ENCODE assay signal across 1 cellular context in the genomic region with DNA sequence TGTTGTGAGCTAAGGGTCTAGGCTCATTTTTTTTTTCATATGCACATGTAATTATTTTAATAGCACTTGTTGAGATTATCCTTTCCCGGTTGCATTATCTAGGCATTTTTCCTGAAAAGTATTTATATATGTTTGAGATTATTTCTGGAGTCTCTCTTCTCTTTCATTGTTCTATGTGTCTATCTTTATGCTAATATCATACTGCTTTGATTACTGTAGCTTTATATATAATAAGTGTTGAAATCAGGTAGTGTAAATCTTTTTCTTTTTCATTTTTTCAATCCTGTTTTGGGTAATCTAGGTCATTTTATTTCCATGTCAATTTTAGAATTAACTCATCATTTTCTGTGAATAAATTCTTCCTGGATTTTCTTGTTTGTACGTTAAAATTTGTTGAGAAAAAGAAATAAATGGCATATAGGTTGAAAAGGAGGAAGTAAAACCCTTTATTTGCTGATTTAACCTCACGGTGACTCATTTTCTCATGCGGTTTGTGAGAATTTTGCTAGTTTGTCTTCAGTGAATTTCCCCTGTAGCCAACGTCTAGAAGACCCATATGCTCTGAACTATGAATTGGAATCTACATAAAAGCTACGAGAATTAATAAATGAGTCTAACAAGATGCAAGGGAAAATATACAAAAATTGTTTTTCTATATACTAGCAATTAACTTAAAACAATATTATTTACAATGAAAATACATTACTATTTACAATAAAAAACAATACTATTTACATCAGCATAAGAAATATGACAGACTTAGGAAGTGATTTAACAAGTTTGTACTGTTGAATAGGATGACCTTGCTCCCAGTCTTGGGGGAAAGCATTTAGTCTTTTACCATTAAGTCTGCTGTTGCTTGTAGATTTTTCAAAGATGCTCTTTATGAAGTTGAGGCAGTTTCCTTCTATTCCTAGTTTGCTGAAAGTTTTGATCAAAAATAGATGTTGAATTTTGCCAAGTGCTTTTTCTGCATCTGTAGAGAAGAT.
TF ChIP-seq lines count a peak whose summit lies in the region.

No MANE protein-coding gene starts in this region.

TF ChIP-seq in GM12878, 131 proteins besides CTCF, POLR2A, EP300 and RAD21 (continued from another document):
- TF ChIP-seq HDAC2 (IDR thresholded peaks at IDR 0.05) (no peak), EED (IDR thresholded peaks at IDR 0.05; ENCODE audit: low read depth) (no peak), E2F8 (IDR thresholded peaks at IDR 0.05; ENCODE audit: low read depth, partially characterized antibody) (no peak), RELB (IDR thresholded peaks at IDR 0.05; ENCODE audit: low read depth) (peak; percentile 83; the same call in 1 of the 2 replicates), PAX5 (IDR thresholded peaks at IDR 0.05; ENCODE audit: borderline replicate concordance, low read depth, low read length) (0 out of 2 replicates have a peak, but pooled peaks have one; percentile 16), SMARCA5 (IDR thresholded peaks at IDR 0.05) (no peak), PAX8 (IDR thresholded peaks at IDR 0.05) (no peak), ASH2L (IDR thresholded peaks at IDR 0.05; ENCODE audit: borderline replicate concordance, low read depth) (no peak), MEF2B (IDR thresholded peaks at IDR 0.05; ENCODE audit: partially characterized antibody, poor library complexity, severe bottlenecking) (peak; percentile 37), RUNX3 (IDR thresholded peaks at IDR 0.05; ENCODE audit: low read length) (peak; percentile 98), BACH1 (IDR thresholded peaks at IDR 0.05; ENCODE audit: borderline replicate concordance) (peak; percentile 70; the same call in 1 of the 2 replicates)
- TF ChIP-seq, protein P1, sequence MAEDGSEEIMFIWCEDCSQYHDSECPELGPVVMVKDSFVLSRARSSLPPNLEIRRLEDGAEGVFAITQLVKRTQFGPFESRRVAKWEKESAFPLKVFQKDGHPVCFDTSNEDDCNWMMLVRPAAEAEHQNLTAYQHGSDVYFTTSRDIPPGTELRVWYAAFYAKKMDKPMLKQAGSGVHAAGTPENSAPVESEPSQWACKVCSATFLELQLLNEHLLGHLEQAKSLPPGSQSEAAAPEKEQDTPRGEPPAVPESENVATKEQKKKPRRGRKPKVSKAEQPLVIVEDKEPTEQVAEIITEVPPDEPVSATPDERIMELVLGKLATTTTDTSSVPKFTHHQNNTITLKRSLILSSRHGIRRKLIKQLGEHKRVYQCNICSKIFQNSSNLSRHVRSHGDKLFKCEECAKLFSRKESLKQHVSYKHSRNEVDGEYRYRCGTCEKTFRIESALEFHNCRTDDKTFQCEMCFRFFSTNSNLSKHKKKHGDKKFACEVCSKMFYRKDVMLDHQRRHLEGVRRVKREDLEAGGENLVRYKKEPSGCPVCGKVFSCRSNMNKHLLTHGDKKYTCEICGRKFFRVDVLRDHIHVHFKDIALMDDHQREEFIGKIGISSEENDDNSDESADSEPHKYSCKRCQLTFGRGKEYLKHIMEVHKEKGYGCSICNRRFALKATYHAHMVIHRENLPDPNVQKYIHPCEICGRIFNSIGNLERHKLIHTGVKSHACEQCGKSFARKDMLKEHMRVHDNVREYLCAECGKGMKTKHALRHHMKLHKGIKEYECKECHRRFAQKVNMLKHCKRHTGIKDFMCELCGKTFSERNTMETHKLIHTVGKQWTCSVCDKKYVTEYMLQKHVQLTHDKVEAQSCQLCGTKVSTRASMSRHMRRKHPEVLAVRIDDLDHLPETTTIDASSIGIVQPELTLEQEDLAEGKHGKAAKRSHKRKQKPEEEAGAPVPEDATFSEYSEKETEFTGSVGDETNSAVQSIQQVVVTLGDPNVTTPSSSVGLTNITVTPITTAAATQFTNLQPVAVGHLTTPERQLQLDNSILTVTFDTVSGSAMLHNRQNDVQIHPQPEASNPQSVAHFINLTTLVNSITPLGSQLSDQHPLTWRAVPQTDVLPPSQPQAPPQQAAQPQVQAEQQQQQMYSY (CRISPR knock-in tag; IDR thresholded peaks at IDR 0.05): no peak
- TF ChIP-seq, protein P2, sequence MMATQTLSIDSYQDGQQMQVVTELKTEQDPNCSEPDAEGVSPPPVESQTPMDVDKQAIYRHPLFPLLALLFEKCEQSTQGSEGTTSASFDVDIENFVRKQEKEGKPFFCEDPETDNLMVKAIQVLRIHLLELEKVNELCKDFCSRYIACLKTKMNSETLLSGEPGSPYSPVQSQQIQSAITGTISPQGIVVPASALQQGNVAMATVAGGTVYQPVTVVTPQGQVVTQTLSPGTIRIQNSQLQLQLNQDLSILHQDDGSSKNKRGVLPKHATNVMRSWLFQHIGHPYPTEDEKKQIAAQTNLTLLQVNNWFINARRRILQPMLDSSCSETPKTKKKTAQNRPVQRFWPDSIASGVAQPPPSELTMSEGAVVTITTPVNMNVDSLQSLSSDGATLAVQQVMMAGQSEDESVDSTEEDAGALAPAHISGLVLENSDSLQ (IDR thresholded peaks at IDR 0.05): no peak
- TF ChIP-seq, protein P3, sequence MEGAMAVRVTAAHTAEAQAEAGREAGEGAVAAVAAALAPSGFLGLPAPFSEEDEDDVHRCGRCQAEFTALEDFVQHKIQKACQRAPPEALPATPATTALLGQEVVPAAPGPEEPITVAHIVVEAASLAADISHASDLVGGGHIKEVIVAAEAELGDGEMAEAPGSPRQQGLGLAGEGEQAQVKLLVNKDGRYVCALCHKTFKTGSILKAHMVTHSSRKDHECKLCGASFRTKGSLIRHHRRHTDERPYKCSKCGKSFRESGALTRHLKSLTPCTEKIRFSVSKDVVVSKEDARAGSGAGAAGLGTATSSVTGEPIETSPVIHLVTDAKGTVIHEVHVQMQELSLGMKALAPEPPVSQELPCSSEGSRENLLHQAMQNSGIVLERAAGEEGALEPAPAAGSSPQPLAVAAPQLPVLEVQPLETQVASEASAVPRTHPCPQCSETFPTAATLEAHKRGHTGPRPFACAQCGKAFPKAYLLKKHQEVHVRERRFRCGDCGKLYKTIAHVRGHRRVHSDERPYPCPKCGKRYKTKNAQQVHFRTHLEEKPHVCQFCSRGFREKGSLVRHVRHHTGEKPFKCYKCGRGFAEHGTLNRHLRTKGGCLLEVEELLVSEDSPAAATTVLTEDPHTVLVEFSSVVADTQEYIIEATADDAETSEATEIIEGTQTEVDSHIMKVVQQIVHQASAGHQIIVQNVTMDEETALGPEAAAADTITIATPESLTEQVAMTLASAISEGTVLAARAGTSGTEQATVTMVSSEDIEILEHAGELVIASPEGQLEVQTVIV (IDR thresholded peaks at IDR 0.05; ENCODE audit: borderline replicate concordance, partially characterized antibody): no peak
